Comparison of ENCODE assay signal across 11 cellular contexts in genomic region chr6:151681426-151682059, GRCh38.
A peak's percentile ranks its signal among the peaks of the same experiment; 100 is the strongest.
DNase-seq lines count a peak whose midpoint lies in the region; ATAC-seq, FAIRE-seq and TF ChIP-seq lines count a peak whose summit lies in the region.
"Had no signal": no experiment of that assay in that cellular context is flagged by ENCODE, and none has a peak within 500 bp of the region (broad histone marks: within the 10 kb centered on the region; RNA-seq: fewer than 3 reads in every experiment).

No MANE protein-coding gene starts in this region.

- intact Hi-C loops in left lung (cut with DNase I), result no loop called here
- intact Hi-C loops in OCI-LY7 (cut with micrococcal nuclease; ENCODE audit: unreplicated experiment), result no loop called here

- H3K4me2 ChIP-seq in OCI-LY7 (ENCODE audit: low read length), result no peak overlapping the region

- peak overlapping the region; percentile 38 for H3K4me3 Mint-ChIP-seq in activated naive CD8-positive, alpha-beta T cell treated with anti-CD3 and anti-CD28 coated beads for 36 hours

- H3K4me1 ChIP-seq in left lung (peaks cover 4 to 13% of the 10 kb centered on the region in 2 donors), subcutaneous abdominal adipose tissue (ENCODE audit: control insufficient read depth in 5 of 5, insufficient read depth in 5 of 5, low read length in 5 of 5) (peaks cover 3 to 30% (median 16%) of the 10 kb centered on the region in 5 donors), OCI-LY7 (ENCODE audit: insufficient read depth, low read length, poor library complexity, severe bottlenecking) (no peaks in the 10 kb centered on the region)

- TF ChIP-seq CTCF in left lung (IDR thresholded peaks at IDR 0.05) (no peak), OCI-LY7 (conservative IDR thresholded peaks at IDR 0.05; ENCODE audit: low read length) (no peak)

- FAIRE-seq in GM12892 (lab: Jason Lieb, UNC), result no peak

- peaks cover 13% of the 10 kb centered on the region for H3K27me3 Mint-ChIP-seq in activated naive CD8-positive, alpha-beta T cell treated with anti-CD3 and anti-CD28 coated beads for 36 hours

- H3K9me3 Mint-ChIP-seq in activated naive CD8-positive, alpha-beta T cell treated with anti-CD3 and anti-CD28 coated beads for 36 hours, result peaks cover 2% of the 10 kb centered on the region
- H3K9me3 Mint-ChIP-seq: activated T-cell treated with anti-CD3 and anti-CD28 coated beads, Interleukin-2, amount 50 U/mL, for 72 hours had no signal

- peak overlapping the region; percentile 50 to 83 (median 57) for H3K9ac ChIP-seq in subcutaneous abdominal adipose tissue (ENCODE audit: low read length in 5 of 5)

- H3K9me2 ChIP-seq in OCI-LY7 (ENCODE audit: insufficient read depth, low read length), result no peaks in the 10 kb centered on the region

- peak overlapping the region in 1 of 2 donors; percentile 16 for H3K27ac ChIP-seq in left lung
- peak overlapping the region; percentile 89 for H3K27ac ChIP-seq in subcutaneous abdominal adipose tissue (ENCODE audit: low read depth, low read length)
- no peak overlapping the region for H3K27ac ChIP-seq in OCI-LY7 (ENCODE audit: low read depth, low read length, poor library complexity, severe bottlenecking)
- H3K27ac ChIP-seq: SK-N-MC had no signal

- POLR2A ChIA-PET in OCI-LY7 (lab: Charles Lee), result no interaction called here

- no peaks in the 10 kb centered on the region for H3K79me2 ChIP-seq in OCI-LY7 (ENCODE audit: insufficient read depth, low read depth, low read length)

- CTCF ChIA-PET in OCI-LY7 (lab: Charles Lee; ENCODE audit: unreplicated experiment), result interaction anchor here (0.6 kb wide), 1 partner anchor 654 kb away, joined by 3 read pairs; no protein-coding TSS in a partner anchor

- peaks cover 20% of the 10 kb centered on the region for H3K4me1 Mint-ChIP-seq in activated naive CD8-positive, alpha-beta T cell treated with anti-CD3 and anti-CD28 coated beads for 36 hours

- no peak for TF ChIP-seq POLR2A in GM12892 (IDR thresholded peaks at IDR 0.05; ENCODE audit: low read depth, low read length)

- H3K36me3 Mint-ChIP-seq in activated naive CD8-positive, alpha-beta T cell treated with anti-CD3 and anti-CD28 coated beads for 36 hours, result no peaks in the 10 kb centered on the region

- H3K27me3 ChIP-seq in left lung, result no peaks in the 10 kb centered on the region
- no peaks in the 10 kb centered on the region for H3K27me3 ChIP-seq in subcutaneous abdominal adipose tissue (ENCODE audit: control insufficient read depth in 5 of 5, insufficient read depth in 4 of 5, low read length in 5 of 5)

- BruUV-seq in OCI-LY7 (replicated peaks; lab: Mats Ljungman, UMichigan), result no TSS peak

- H3K27ac Mint-ChIP-seq in activated naive CD8-positive, alpha-beta T cell treated with anti-CD3 and anti-CD28 coated beads for 36 hours, result peak overlapping the region; percentile 12
- H3K27ac Mint-ChIP-seq: activated T-cell treated with anti-CD3 and anti-CD28 coated beads, Interleukin-2, amount 50 U/mL, for 72 hours had no signal

- H3K4me3 ChIP-seq in left lung (peak overlapping the region in 1 of 2 donors; percentile 8), subcutaneous abdominal adipose tissue (ENCODE audit: low read depth in 1 of 5, low read length in 5 of 5) (peak overlapping the region; percentile 43 to 63 (median 49)), OCI-LY7 (ENCODE audit: low read depth, low read length, poor library complexity, severe bottlenecking) (no peak overlapping the region)
- H3K4me3 ChIP-seq: SK-N-MC had no signal

- peak; percentile 64 for ATAC-seq in GM21576 (IDR thresholded peaks at IDR 0.05; ENCODE audit: unreplicated experiment)
- ATAC-seq in left lung, result peak; percentile 51
- no peak for ATAC-seq in HG03135 (IDR thresholded peaks at IDR 0.05; ENCODE audit: unreplicated experiment)
- ATAC-seq: activated T-cell treated with anti-CD3 and anti-CD28 coated beads, Interleukin-2, amount 50 U/mL, for 72 hours had no signal

- no peaks in the 10 kb centered on the region for H3K9me3 ChIP-seq in left lung
- H3K9me3 ChIP-seq in subcutaneous abdominal adipose tissue (ENCODE audit: control insufficient read depth in 5 of 5, low read length in 5 of 5), result no peaks in the 10 kb centered on the region
- no peaks in the 10 kb centered on the region for H3K9me3 ChIP-seq in OCI-LY7 (ENCODE audit: low read length)

- DNase-seq in activated naive CD8-positive, alpha-beta T cell treated with anti-CD3 and anti-CD28 coated beads for 36 hours, result no peak
- DNase-seq in left lung, result no peak
- no peak for DNase-seq in GM12892 (ENCODE audit: insufficient read length)
- no peak for DNase-seq in NCI-H345 treated with DMSO at 0.1 percent for 48 hours (lab: John Stamatoyannopoulos, UW; ENCODE audit: unreplicated experiment)
- no peak for DNase-seq in OCI-LY7 (ENCODE audit: low spot score)
- DNase-seq: activated T-cell treated with anti-CD3 and anti-CD28 coated beads, Interleukin-2, amount 50 U/mL, for 72 hours; NCI-H1092 treated with DMSO at 0.1 percent for 48 hours had no signal

- H2AFZ ChIP-seq in OCI-LY7 (ENCODE audit: low read length), result no peak overlapping the region

- H4K20me1 ChIP-seq in OCI-LY7 (ENCODE audit: insufficient read depth, low read length), result no peaks in the 10 kb centered on the region

- no peaks in the 10 kb centered on the region for H3K36me3 ChIP-seq in left lung
- no peaks in the 10 kb centered on the region for H3K36me3 ChIP-seq in subcutaneous abdominal adipose tissue (ENCODE audit: control insufficient read depth in 5 of 5, insufficient read depth in 5 of 5, low read length in 5 of 5)
- no peaks in the 10 kb centered on the region for H3K36me3 ChIP-seq in OCI-LY7 (ENCODE audit: insufficient read depth, low read length)
